Comparison of ENCODE assay signal across 8 cellular contexts in genomic region chr3:180770639-180771038, GRCh38.
"Had no signal": no experiment of that assay in that cellular context is flagged by ENCODE, and none has a peak within 500 bp of the region (broad histone marks: within the 10 kb centered on the region; RNA-seq: fewer than 3 reads in every experiment).

No MANE protein-coding gene starts in this region.

- FAIRE-seq: HTR-8/SVneo, K562 had no signal

- H3K4me3 ChIP-seq: K562 had no signal

- H3K9ac ChIP-seq: KMS-11 had no signal

- H3K27ac Mint-ChIP-seq: IgD-negative memory B cell had no signal

- ATAC-seq: K562 had no signal

- H3K36me3 Mint-ChIP-seq: IgD-negative memory B cell had no signal

- H3K4me2 ChIP-seq: KMS-11 had no signal

- H3K27me3 Mint-ChIP-seq: IgD-negative memory B cell had no signal

- DNase-seq: IMR-90, KBM-7, KG1 had no signal

- H3K27ac ChIP-seq: HL-60, KMS-11 had no signal

- H3K4me3 Mint-ChIP-seq: IgD-negative memory B cell had no signal
